1 cellular context compared by ENCODE assay signal in the genomic region with DNA sequence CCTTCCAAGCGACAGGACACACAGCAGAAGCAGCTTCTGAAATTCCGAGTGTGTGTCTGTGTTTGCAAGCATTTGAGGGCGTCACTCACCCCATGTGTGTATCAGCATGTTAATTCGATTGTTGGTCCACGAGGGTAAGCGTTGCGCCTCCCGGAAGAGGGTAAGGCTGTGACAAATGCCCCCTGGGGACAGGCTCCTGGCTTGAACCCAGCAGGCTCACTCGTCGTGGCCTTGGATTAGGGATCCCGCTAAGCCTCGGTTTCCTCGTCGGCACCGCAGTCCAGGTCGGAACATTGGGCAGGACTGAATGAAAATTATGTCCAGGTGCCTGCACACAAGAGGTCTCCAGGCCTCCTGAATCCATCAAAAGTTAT.
TF ChIP-seq lines count a peak whose summit lies in the region.

No MANE protein-coding gene starts in this region.

TF ChIP-seq in GM12878, 131 proteins besides CTCF, POLR2A, EP300 and RAD21:
- TF ChIP-seq LARP7 (IDR thresholded peaks at IDR 0.05) (0 out of 2 replicates have a peak, but pooled peaks have one; percentile 40), TAF1 (IDR thresholded peaks at IDR 0.05; ENCODE audit: borderline replicate concordance, low read depth, low read length) (no peak)
TF ChIP-seq in GM12878: peak in this region for 1.
